Comparison of ENCODE assay signal across 16 cellular contexts in genomic region chr20:25211273-25211672, GRCh38. TPM values are rescaled to one million over a fixed set of nuclear protein-coding genes. Genes with fewer than 3 reads are reported as not detected.
DNase-seq lines count a peak whose midpoint lies in the region; TF ChIP-seq lines count a peak whose summit lies in the region.
"Had no signal": no experiment of that assay in that cellular context is flagged by ENCODE, and none has a peak within 500 bp of the region (broad histone marks: within the 10 kb centered on the region; RNA-seq: fewer than 3 reads in every experiment).

No MANE protein-coding gene starts in this region.

- H3K4me1 Mint-ChIP-seq in endothelial cell (ENCODE audit: unreplicated experiment): no peaks in the 10 kb centered on the region
- H3K4me1 Mint-ChIP-seq in progenitor cell of endocrine pancreas (ENCODE audit: low read depth): no peaks in the 10 kb centered on the region
- H3K4me1 Mint-ChIP-seq: B cell; CD8-positive, alpha-beta memory T cell had no signal

- peak; percentile 8 for DNase-seq in GM13976 (ENCODE audit: low spot score)
- DNase-seq in endothelial cell (ENCODE audit: low spot score): no peak
- DNase-seq in progenitor cell of endocrine pancreas (ENCODE audit: low spot score, unreplicated experiment): no peak
- no peak for DNase-seq in NCI-H1105 treated with DMSO at 0.1 percent for 48 hours (lab: John Stamatoyannopoulos, UW)
- DNase-seq in NCI-H1436 treated with DMSO at 0.1 percent for 48 hours (lab: John Stamatoyannopoulos, UW): no peak
- no peak for DNase-seq in NCI-H82 treated with DMSO at 0.1 percent for 48 hours (lab: John Stamatoyannopoulos, UW; ENCODE audit: unreplicated experiment)
- DNase-seq: CD4-positive, alpha-beta T cell; DMS 273 treated with DMSO at 0.1 percent for 48 hours; DMS79; EL; GDM1; GM23248; H7; HCEC 1CT had no signal

- no peak for TF ChIP-seq CTCF in GM13976 (IDR thresholded peaks at IDR 0.05; ENCODE audit: borderline replicate concordance, control extremely low read depth, extremely low read depth, insufficient read depth, missing control alignments)
- TF ChIP-seq CTCF in endothelial cell (IDR thresholded peaks at IDR 0.05; ENCODE audit: unreplicated experiment): no peak
- no peak for TF ChIP-seq CTCF in progenitor cell of endocrine pancreas (IDR thresholded peaks at IDR 0.05; ENCODE audit: unreplicated experiment)

- peaks cover 4% of the 10 kb centered on the region for H3K27me3 Mint-ChIP-seq in endothelial cell (ENCODE audit: unreplicated experiment)
- H3K27me3 Mint-ChIP-seq in progenitor cell of endocrine pancreas: no peaks in the 10 kb centered on the region
- H3K27me3 Mint-ChIP-seq: B cell; CD4-positive, alpha-beta T cell had no signal

- H3K36me3 Mint-ChIP-seq in endothelial cell (ENCODE audit: low read depth, unreplicated experiment): peaks cover 14% of the 10 kb centered on the region
- H3K36me3 Mint-ChIP-seq in progenitor cell of endocrine pancreas (ENCODE audit: insufficient read depth): peaks cover 8% of the 10 kb centered on the region

- H3K4me3 Mint-ChIP-seq in endothelial cell (ENCODE audit: unreplicated experiment) (peak overlapping the region; percentile 33), progenitor cell of endocrine pancreas (ENCODE audit: low read depth) (no peak overlapping the region)
- H3K4me3 Mint-ChIP-seq: B cell; CD4-positive, alpha-beta T cell; CD8-positive, alpha-beta memory T cell had no signal

- H3K9me3 Mint-ChIP-seq in endothelial cell (ENCODE audit: unreplicated experiment) (no peaks in the 10 kb centered on the region), progenitor cell of endocrine pancreas (ENCODE audit: low read depth) (no peaks in the 10 kb centered on the region)
- H3K9me3 Mint-ChIP-seq: CD4-positive, alpha-beta T cell; CD8-positive, alpha-beta memory T cell had no signal

- H3K27ac Mint-ChIP-seq in endothelial cell (ENCODE audit: unreplicated experiment): no peak overlapping the region
- peak overlapping the region; percentile 49 for H3K27ac Mint-ChIP-seq in progenitor cell of endocrine pancreas
- H3K27ac Mint-ChIP-seq: B cell; CD4-positive, alpha-beta T cell had no signal

- in situ Hi-C loops in GM13976 (cut with MboI; ENCODE audit: low sequenced_read_pairs, unreplicated experiment): no loop called here

RNA-seq across cellular contexts. Expression of gene ENTPD6, which starts 15.8 kb away (rescaled TPM):
- total RNA-seq in endothelial cell (ENCODE audit: unreplicated experiment): 43.0 TPM
- total RNA-seq in progenitor cell of endocrine pancreas: 85.1 and 89.2 TPM in 2 replicates

RNA-seq across cellular contexts. Expression of gene PYGB, which starts 36.6 kb away (rescaled TPM):
- total RNA-seq in endothelial cell (ENCODE audit: unreplicated experiment) (57.9 TPM), progenitor cell of endocrine pancreas (54.4 and 54.9 TPM in 2 replicates)
